9 cellular contexts compared by ENCODE assay signal in the genomic region with DNA sequence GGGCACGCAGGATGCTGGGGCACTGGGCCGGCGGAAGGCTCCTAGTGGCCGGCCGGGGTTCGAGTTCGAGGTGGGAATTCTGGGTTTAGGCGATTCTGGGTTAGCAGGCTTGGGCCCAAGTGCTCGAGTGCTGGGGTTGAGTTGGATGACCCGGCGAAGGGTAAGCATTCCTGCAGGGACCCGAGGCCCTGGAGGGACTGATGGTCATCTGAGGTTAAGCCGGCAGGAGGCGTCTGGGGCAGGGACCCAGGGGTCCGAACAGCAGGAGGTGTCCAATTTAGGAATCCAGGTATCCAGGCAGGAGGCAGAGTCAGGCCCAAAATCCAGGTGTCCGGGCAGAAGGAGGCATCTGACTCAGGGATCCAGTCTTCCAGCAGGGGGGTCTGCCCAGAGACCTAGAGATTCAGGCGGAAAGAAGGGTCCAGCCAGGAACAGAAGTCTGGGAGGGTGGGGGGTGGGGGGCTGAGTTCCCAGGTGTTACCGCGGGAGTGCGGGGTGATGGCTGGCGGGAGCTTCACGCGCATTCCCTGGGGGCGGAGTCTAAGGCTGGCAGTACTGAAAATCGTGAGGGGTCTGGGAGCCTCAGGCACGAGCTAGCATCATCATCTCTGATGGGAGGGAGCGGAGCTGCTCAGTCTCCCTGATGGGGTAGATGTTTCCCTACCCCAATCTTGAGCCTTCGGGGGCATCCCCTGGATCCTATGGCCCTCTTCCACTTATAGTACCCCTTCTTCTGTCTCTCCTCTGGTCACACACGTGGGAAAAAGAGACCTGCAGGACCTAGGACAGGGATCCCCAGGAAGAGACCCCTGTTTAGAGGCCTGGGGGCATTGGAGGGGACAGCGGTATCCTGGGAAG. TPM values are rescaled to one million over a fixed set of nuclear protein-coding genes. Genes with fewer than 3 reads are reported as not detected.
DNase-seq lines count a peak whose midpoint lies in the region; ATAC-seq and TF ChIP-seq lines count a peak whose summit lies in the region.
"Had no signal": no experiment of that assay in that cellular context is flagged by ENCODE, and none has a peak within 500 bp of the region (broad histone marks: within the 10 kb centered on the region; RNA-seq: fewer than 3 reads in every experiment).

No MANE protein-coding gene starts in this region.

- no TSS peak for BruUV-seq in OCI-LY7 (replicated peaks; lab: Mats Ljungman, UMichigan)

- peak overlapping the region; percentile 90 for H2AFZ ChIP-seq in OCI-LY7 (ENCODE audit: low read length)

- DNase-seq in NCI-H345 (lab: John Stamatoyannopoulos, UW) (peak; percentile 38), NCI-H345 treated with DMSO at 0.1 percent for 48 hours (lab: John Stamatoyannopoulos, UW; ENCODE audit: unreplicated experiment) (no peak), OCI-LY7 (ENCODE audit: low spot score) (no peak), epithelial cell of proximal tubule (ENCODE audit: low read depth) (no peak), psoas muscle (no peak), NCI-H524 (lab: John Stamatoyannopoulos, UW) (no peak)
- DNase-seq in effector CD8-positive, alpha-beta T cell (lab: John Stamatoyannopoulos, UW) = no peak

- 35 to 42% (median 36%) methylated on average over 30 of the region's 30 CpGs for WGBS in psoas muscle, 3 donors

- no peaks in the 10 kb centered on the region for H3K27me3 ChIP-seq in psoas muscle (ENCODE audit: insufficient read depth in 3 of 3, low read length in 2 of 3)

- H3K9me3 ChIP-seq in OCI-LY7 (ENCODE audit: low read length) = no peaks in the 10 kb centered on the region
- no peaks in the 10 kb centered on the region for H3K9me3 ChIP-seq in psoas muscle

- H3K79me2 ChIP-seq in OCI-LY7 (ENCODE audit: insufficient read depth, low read depth, low read length) = no peaks in the 10 kb centered on the region

- no peaks in the 10 kb centered on the region for H3K36me3 ChIP-seq in OCI-LY7 (ENCODE audit: insufficient read depth, low read length)
- no peaks in the 10 kb centered on the region for H3K36me3 ChIP-seq in psoas muscle (ENCODE audit: insufficient read depth in 1 of 2, low read depth in 1 of 2)

- H4K20me1 ChIP-seq in OCI-LY7 (ENCODE audit: insufficient read depth, low read length) = no peaks in the 10 kb centered on the region

- H3K27ac ChIP-seq in OCI-LY7 (ENCODE audit: low read depth, low read length, poor library complexity, severe bottlenecking) (no peak overlapping the region), psoas muscle (no peak overlapping the region)

- CTCF ChIA-PET in OCI-LY7 (lab: Charles Lee; ENCODE audit: unreplicated experiment) = interaction anchor here (1.0 kb wide), 1 partner anchor 61 kb away, joined by 3 read pairs; no protein-coding TSS in a partner anchor

- H3K4me3 ChIP-seq in OCI-LY7 (ENCODE audit: low read depth, low read length, poor library complexity, severe bottlenecking) (peak overlapping the region; percentile 75), epithelial cell of proximal tubule (ENCODE audit: low read depth, low read length) (peak overlapping the region; percentile 77), psoas muscle (peak overlapping the region; percentile 67)

- H3K4me2 ChIP-seq in OCI-LY7 (ENCODE audit: low read length) = peak overlapping the region; percentile 87

- ATAC-seq in psoas muscle (no peak), GM19328 (IDR thresholded peaks at IDR 0.05; ENCODE audit: unreplicated experiment) (no peak)

- POLR2A ChIA-PET in OCI-LY7 (lab: Charles Lee) = no interaction called here

- TF ChIP-seq CTCF in OCI-LY7 (conservative IDR thresholded peaks at IDR 0.05; ENCODE audit: low read length) (peak; percentile 50; the same call in 1 of the 2 replicates), epithelial cell of proximal tubule (conservative IDR thresholded peaks at IDR 0.05; ENCODE audit: low read depth, low read length) (peak; percentile 40), psoas muscle (IDR thresholded peaks at IDR 0.05) (no peak)

- intact Hi-C loops in OCI-LY7 (cut with micrococcal nuclease; ENCODE audit: unreplicated experiment) = loop anchor here (1.0 to 5.0 kb wide), 3 partner anchors 51 to 291 kb away; partner anchors contain the start of gene SYTL1
- intact Hi-C loops in psoas muscle (cut with DNase I) = loop anchor here (2.0 to 5.0 kb wide), 3 partner anchors 92 to 274 kb away; no protein-coding TSS in a partner anchor

- peaks cover 13% of the 10 kb centered on the region for H3K4me1 ChIP-seq in OCI-LY7 (ENCODE audit: insufficient read depth, low read length, poor library complexity, severe bottlenecking)
- peaks cover 8% of the 10 kb centered on the region for H3K4me1 ChIP-seq in psoas muscle

- H3K9me2 ChIP-seq in OCI-LY7 (ENCODE audit: insufficient read depth, low read length) = no peaks in the 10 kb centered on the region

RNA-seq across cellular contexts. Expression of gene GPR3, which starts 0.6 kb away (rescaled TPM):
- total RNA-seq in OCI-LY7 (2014; rRNA removed; shearing (Covaris generic)) = 0.21 and 0.32 TPM in 2 replicates
- 0.22 and 0.25 TPM in 2 replicates for total RNA-seq in OCI-LY7 (2022)
- 2.5 and 3.0 TPM in 2 replicates for total RNA-seq in epithelial cell of proximal tubule
- total RNA-seq in psoas muscle = 1 to 10 TPM in 1 of 4 donors, under 1 TPM in 1, not detected in 2; 0.42 to 1.3 TPM
- under 1 TPM; 0.12 to 0.98 (median 0.31) TPM for polyA plus RNA-seq in psoas muscle

RNA-seq across cellular contexts. Expression of gene CD164L2, which starts 9.9 kb away (rescaled TPM):
- 0.13 TPM in 1 of 2 replicates, not detected in the other for total RNA-seq in OCI-LY7 (2014; rRNA removed; shearing (Covaris generic))
- total RNA-seq in OCI-LY7 (2022) (not detected in 2 replicates), epithelial cell of proximal tubule (not detected in 2 replicates), psoas muscle (not detected)
- not detected for polyA plus RNA-seq in psoas muscle
- total RNA-seq: Daoy had no signal

RNA-seq across cellular contexts. Expression of gene FCN3, which starts 18.4 kb away (rescaled TPM):
- not detected in 2 replicates for total RNA-seq in OCI-LY7 (2014; rRNA removed; shearing (Covaris generic))
- not detected in 2 replicates for total RNA-seq in OCI-LY7 (2022)
- total RNA-seq in epithelial cell of proximal tubule = not detected in 2 replicates
- total RNA-seq in psoas muscle = 10 to 100 TPM in 1 of 4 donors, 1 to 10 TPM in 3; 3.4 to 12.9 (median 5.8) TPM
- polyA plus RNA-seq in psoas muscle = 10 to 100 TPM; 18.6 to 34.6 (median 21.9) TPM
- total RNA-seq: Daoy had no signal

RNA-seq across cellular contexts. Expression of gene MAP3K6, which starts 26.2 kb away (rescaled TPM):
- total RNA-seq in OCI-LY7 (2014; rRNA removed; shearing (Covaris generic)) = 5.9 and 10.0 TPM in 2 replicates
- total RNA-seq in OCI-LY7 (2022) (8.0 and 11.3 TPM in 2 replicates), epithelial cell of proximal tubule (13.0 and 15.5 TPM in 2 replicates), psoas muscle (10 to 100 TPM; 16.1 to 29.8 (median 22.8) TPM)
- 10 to 100 TPM; 11.1 to 17.6 (median 12.9) TPM for polyA plus RNA-seq in psoas muscle

RNA-seq across cellular contexts. Expression of gene SYTL1, which starts 51.2 kb away (rescaled TPM):
- 67.9 and 117 TPM in 2 replicates for total RNA-seq in OCI-LY7 (2014; rRNA removed; shearing (Covaris generic))
- total RNA-seq in OCI-LY7 (2022) (81.7 and 91.6 TPM in 2 replicates), epithelial cell of proximal tubule (22.0 and 27.6 TPM in 2 replicates), psoas muscle (1 to 10 TPM in 1 of 4 donors, under 1 TPM in 3; 0.41 to 1.3 (median 0.68) TPM)
- under 1 TPM; 0.13 to 0.23 (median 0.14) TPM for polyA plus RNA-seq in psoas muscle
